8 cellular contexts compared by ENCODE assay signal in genomic region chr4:25914670-25915358, GRCh38. TPM values are rescaled to one million over a fixed set of nuclear protein-coding genes. Genes with fewer than 3 reads are reported as not detected.
DNase-seq lines count a peak whose midpoint lies in the region; ATAC-seq and TF ChIP-seq lines count a peak whose summit lies in the region.

No MANE protein-coding gene starts in this region.

- no peak for DNase-seq in heart right ventricle
- DNase-seq in left ventricle myocardium superior: no peak
- no peak for DNase-seq in hepatocyte (ENCODE audit: low spot score)
- no peak for DNase-seq in ureter (ENCODE audit: low spot score)
- DNase-seq in NCI-H146 (lab: John Stamatoyannopoulos, UW): no peak
- no peak for DNase-seq in activated CD8-positive, alpha-beta memory T cell treated with anti-CD3 and anti-CD28 coated beads, Interleukin-2, amount 50 U/mL, for 48 hours

- ATAC-seq in heart right ventricle (no peak), left ventricle myocardium superior (no peak)

- no peaks in the 10 kb centered on the region for H3K9me2 ChIP-seq in hepatocyte (replicated peaks; ENCODE audit: insufficient read depth)

- H4K20me1 ChIP-seq in hepatocyte (ENCODE audit: insufficient read depth, poor library complexity, severe bottlenecking): no peaks in the 10 kb centered on the region

- 53 to 56% methylated on average over 8 of the region's 8 CpGs for WGBS in heart right ventricle, 2 donors
- 69% methylated on average over 8 of the region's 8 CpGs for WGBS in hepatocyte (ENCODE audit: low lambda C conversion rate, missing lambda C conversion rate)

- H3K4me3 ChIP-seq in heart right ventricle: peak overlapping the region; percentile 29 to 83 (median 68)
- peak overlapping the region; percentile 30 for H3K4me3 ChIP-seq in hepatocyte
- H3K4me3 ChIP-seq in stomach smooth muscle (ENCODE audit: low read length in 2 of 2): peak overlapping the region; percentile 94 to 98

- no peaks in the 10 kb centered on the region for H3K9me3 ChIP-seq in heart right ventricle
- no peaks in the 10 kb centered on the region for H3K9me3 ChIP-seq in hepatocyte (ENCODE audit: low read depth)
- H3K9me3 ChIP-seq in stomach smooth muscle (ENCODE audit: control insufficient read depth in 2 of 2, low read length in 2 of 2): no peaks in the 10 kb centered on the region

- TF ChIP-seq CTCF in heart right ventricle (IDR thresholded peaks at IDR 0.05) (no peak), VCaP (conservative IDR thresholded peaks at IDR 0.05) (no peak), hepatocyte (IDR thresholded peaks at IDR 0.05; ENCODE audit: poor library complexity) (no peak)

- H3K79me2 ChIP-seq in hepatocyte: no peaks in the 10 kb centered on the region

- H3K9ac ChIP-seq in stomach smooth muscle (ENCODE audit: low read length in 2 of 2): peak overlapping the region; percentile 88 to 97

- H2AFZ ChIP-seq in hepatocyte: peak overlapping the region; percentile 69

- H3K4me1 ChIP-seq in heart right ventricle (peaks cover 0 to 30% (median 17%) of the 10 kb centered on the region in 9 donors), hepatocyte (ENCODE audit: insufficient read depth) (peaks cover 13% of the 10 kb centered on the region), stomach smooth muscle (ENCODE audit: control insufficient read depth, insufficient read depth, low read length) (peaks cover 24% of the 10 kb centered on the region)

- H3K27ac ChIP-seq in heart right ventricle (peak overlapping the region in 9 of 10 donors; percentile 71 to 93 (median 86)), VCaP (peak overlapping the region; percentile 87), hepatocyte (peak overlapping the region; percentile 80), stomach smooth muscle (ENCODE audit: low read length) (peak overlapping the region; percentile 83)

- intact Hi-C loops in heart right ventricle (cut with DNase I) (loop anchor here in 5 of 10 donors (5.0 to 10.0 kb wide), 3 partner anchors 53 to 410 kb away; partner anchors contain the start of genes SEL1L3 (in 4 of the 5) and RBPJ (in 2 of the 5)), left ventricle myocardium superior (cut with micrococcal nuclease) (no loop called here)

- H3K27me3 ChIP-seq in heart right ventricle (no peaks in the 10 kb centered on the region), hepatocyte (no peaks in the 10 kb centered on the region), stomach smooth muscle (ENCODE audit: control insufficient read depth in 1 of 2, insufficient read depth in 2 of 2, low read length in 2 of 2) (no peaks in the 10 kb centered on the region)

- peak overlapping the region; percentile 79 for H3K4me2 ChIP-seq in hepatocyte

- H3K36me3 ChIP-seq in heart right ventricle: peaks cover 0 to 3% (median 0%) of the 10 kb centered on the region in 9 donors
- H3K36me3 ChIP-seq in hepatocyte (replicated peaks; ENCODE audit: insufficient read depth, low read depth): no peaks in the 10 kb centered on the region
- H3K36me3 ChIP-seq in stomach smooth muscle (ENCODE audit: control insufficient read depth in 2 of 2, insufficient read depth in 2 of 2, low read length in 2 of 2): peaks cover 0 to 2% of the 10 kb centered on the region in 2 donors

RNA-seq across cellular contexts. Expression of gene SMIM20, which starts 0.8 kb away (rescaled TPM):
- total RNA-seq in heart right ventricle (10 to 100 TPM; 31.6 to 48.5 (median 44.1) TPM), left ventricle myocardium superior (38.2 TPM), hepatocyte (54.5 and 60.0 TPM in 2 replicates), ureter (28.3 TPM)
- polyA plus RNA-seq in heart right ventricle (10 to 100 TPM; 27.4 to 32.9 TPM), hepatocyte (40.8 and 55.8 TPM in 2 replicates)

RNA-seq across cellular contexts. Expression of gene SEL1L3, which starts 52.0 kb away (rescaled TPM):
- total RNA-seq in heart right ventricle (1 to 10 TPM; 2.5 to 9.8 (median 3.7) TPM), left ventricle myocardium superior (2.8 TPM), hepatocyte (40.7 and 56.2 TPM in 2 replicates), ureter (100 TPM)
- polyA plus RNA-seq in heart right ventricle (1 to 10 TPM; 1.4 to 2.5 TPM), hepatocyte (9.0 and 13.7 TPM in 2 replicates)

Comparison
In these comparisons a context has a peak if more than half of its experiments do, and no peak if none do; other contexts are left out.
1. H3K4me3 ChIP-seq: peak in every context shown above with its lines; median percentile 96 in stomach smooth muscle; 68 in heart right ventricle; 30 in hepatocyte.